In genomic region chr3:126033765-126034164, GRCh38 we compare ENCODE assay signal across 18 cellular contexts. TPM values are rescaled to one million over a fixed set of nuclear protein-coding genes. Genes with fewer than 3 reads are reported as not detected.
DNase-seq lines count a peak whose midpoint lies in the region; ATAC-seq and TF ChIP-seq lines count a peak whose summit lies in the region.
"Had no signal": no experiment of that assay in that cellular context is flagged by ENCODE, and none has a peak within 500 bp of the region (broad histone marks: within the 10 kb centered on the region; RNA-seq: fewer than 3 reads in every experiment).

No MANE protein-coding gene starts in this region.

- H3K4me1 Mint-ChIP-seq in CD4-positive, CD25-positive, alpha-beta regulatory T cell, result peaks cover 12 to 33% (median 28%) of the 10 kb centered on the region in 4 donors
- H3K4me1 Mint-ChIP-seq in progenitor cell of endocrine pancreas (ENCODE audit: low read depth), result no peaks in the 10 kb centered on the region
- peaks cover 17% of the 10 kb centered on the region for H3K4me1 Mint-ChIP-seq in T-helper 17 cell

- no peaks in the 10 kb centered on the region for H3K27me3 Mint-ChIP-seq in CD4-positive, CD25-positive, alpha-beta regulatory T cell
- no peaks in the 10 kb centered on the region for H3K27me3 Mint-ChIP-seq in progenitor cell of endocrine pancreas
- H3K27me3 Mint-ChIP-seq in T-helper 17 cell, result no peaks in the 10 kb centered on the region
- H3K27me3 Mint-ChIP-seq: CD4-positive, alpha-beta memory T cell had no signal

- CTCF ChIA-PET in HEK293 (lab: Yijun Ruan, JAX), result no interaction called here

- no peaks in the 10 kb centered on the region for H3K27me3 ChIP-seq in CD4-positive, CD25-positive, alpha-beta regulatory T cell (ENCODE audit: control insufficient read depth, insufficient read depth, low read length)
- H3K27me3 ChIP-seq: Peyer's patch, SJSA1 had no signal

- intact Hi-C loops in lower leg skin (cut with DNase I; ENCODE audit: low total_unique reads), result no loop called here

- TF ChIP-seq POLR2A in lower leg skin (IDR thresholded peaks at IDR 0.05), result no peak

- no peak for DNase-seq in CD4-positive, CD25-positive, alpha-beta regulatory T cell
- peak; percentile 4 to 43 for DNase-seq in lower leg skin (ENCODE audit: low spot score in 2 of 2)
- no peak for DNase-seq in progenitor cell of endocrine pancreas (ENCODE audit: low spot score, unreplicated experiment)
- DNase-seq in DMS 273 (lab: John Stamatoyannopoulos, UW; ENCODE audit: unreplicated experiment), result no peak
- DNase-seq in AG08396 (ENCODE audit: low spot score), result no peak
- no peak for DNase-seq in T-helper 17 cell
- DNase-seq: CD4-positive, alpha-beta memory T cell; Karpas-422; MV-4-11; NCI-H1105 treated with DMSO at 0.1 percent for 48 hours; NCI-H226; NCI-H524 treated with DMSO at 0.1 percent for 48 hours; NCI-H82 had no signal

- POLR2A ChIA-PET in HEK293 (lab: Yijun Ruan, JAX), result no interaction called here

- peaks cover 0 to 8% (median 4%) of the 10 kb centered on the region in 7 donors for H3K9me3 Mint-ChIP-seq in CD4-positive, CD25-positive, alpha-beta regulatory T cell
- peaks cover 15% of the 10 kb centered on the region for H3K9me3 Mint-ChIP-seq in progenitor cell of endocrine pancreas (ENCODE audit: low read depth)

- no peak overlapping the region for H3K4me3 Mint-ChIP-seq in CD4-positive, CD25-positive, alpha-beta regulatory T cell
- H3K4me3 Mint-ChIP-seq in progenitor cell of endocrine pancreas (ENCODE audit: low read depth) (no peak overlapping the region), T-helper 17 cell (no peak overlapping the region)
- H3K4me3 Mint-ChIP-seq: CD4-positive, alpha-beta memory T cell had no signal

- H3K27ac ChIP-seq in CD4-positive, CD25-positive, alpha-beta regulatory T cell (ENCODE audit: insufficient read depth, low read length, poor library complexity, severe bottlenecking), result peak overlapping the region; percentile 70
- no peak overlapping the region for H3K27ac ChIP-seq in HEK293 (ENCODE audit: extremely low read depth, low read depth, low read length)
- H3K27ac ChIP-seq: A549, Peyer's patch, SJSA1 had no signal

- peaks cover 12% of the 10 kb centered on the region for H3K36me3 ChIP-seq in CD4-positive, CD25-positive, alpha-beta regulatory T cell (ENCODE audit: control insufficient read depth, insufficient read depth, low read length)
- peaks cover 0 to 31% of the 10 kb centered on the region in 2 experiments; a peak in 1 of 3 replicates for H3K36me3 ChIP-seq in HEK293 (ENCODE audit: control insufficient read depth in 2 of 2, insufficient read depth in 1 of 2, low read length in 2 of 2)
- H3K36me3 ChIP-seq: SJSA1 had no signal

- H3K4me3 ChIP-seq in CD4-positive, CD25-positive, alpha-beta regulatory T cell (ENCODE audit: low read depth, low read length), result no peak overlapping the region
- H3K4me3 ChIP-seq in HEK293 (ENCODE audit: low read depth, low read length) (no peak overlapping the region), lower leg skin (ENCODE audit: low read depth, poor library complexity, severe bottlenecking) (no peak overlapping the region)
- H3K4me3 ChIP-seq: A549, Peyer's patch, SJSA1 had no signal

- ATAC-seq in CD4-positive, CD25-positive, alpha-beta regulatory T cell (ENCODE audit: low read depth in 2 of 2), result no peak
- ATAC-seq in T-helper 17 cell (no peak), HG03565 (IDR thresholded peaks at IDR 0.05; ENCODE audit: unreplicated experiment) (no peak)
- ATAC-seq: A549 had no signal

- no peak for TF ChIP-seq CTCF in HEK293 (tag by site-specific recombination; IDR thresholded peaks at IDR 0.05)
- TF ChIP-seq CTCF in lower leg skin (IDR thresholded peaks at IDR 0.05), result no peak
- no peak for TF ChIP-seq CTCF in progenitor cell of endocrine pancreas (IDR thresholded peaks at IDR 0.05; ENCODE audit: unreplicated experiment)

- peak overlapping the region; percentile 54 to 95 (median 95) for H3K27ac Mint-ChIP-seq in CD4-positive, CD25-positive, alpha-beta regulatory T cell
- H3K27ac Mint-ChIP-seq in progenitor cell of endocrine pancreas (peak overlapping the region; percentile 39), T-helper 17 cell (no peak overlapping the region)

- peaks cover 74% of the 10 kb centered on the region for H3K36me3 Mint-ChIP-seq in CD4-positive, CD25-positive, alpha-beta regulatory T cell
- peaks cover 34% of the 10 kb centered on the region for H3K36me3 Mint-ChIP-seq in progenitor cell of endocrine pancreas (ENCODE audit: insufficient read depth)
- H3K36me3 Mint-ChIP-seq in T-helper 17 cell (ENCODE audit: low read depth), result peaks cover 36% of the 10 kb centered on the region

- 91 to 94% methylated on average over 5 of the region's 5 CpGs for WGBS in lower leg skin, 2 donors

- peaks cover 22% of the 10 kb centered on the region for H3K4me1 ChIP-seq in CD4-positive, CD25-positive, alpha-beta regulatory T cell (ENCODE audit: control insufficient read depth, insufficient read depth, low read length, poor library complexity, severe bottlenecking)
- no peaks in the 10 kb centered on the region for H3K4me1 ChIP-seq in HEK293 (ENCODE audit: control insufficient read depth, insufficient read depth, low read length)
- H3K4me1 ChIP-seq: A549, Peyer's patch, SJSA1 had no signal

- peaks cover 0 to 3% of the 10 kb centered on the region in 2 experiments for H3K9me3 ChIP-seq in CD4-positive, CD25-positive, alpha-beta regulatory T cell (ENCODE audit: control insufficient read depth in 2 of 2, low read length in 2 of 2)
- H3K9me3 ChIP-seq in HEK293 (ENCODE audit: control insufficient read depth, insufficient read depth, low read depth, low read length) (no peaks in the 10 kb centered on the region), T-helper 17 cell (ENCODE audit: control insufficient read depth, low read length, poor library complexity, severe bottlenecking) (no peaks in the 10 kb centered on the region)
- H3K9me3 ChIP-seq: A549, Peyer's patch, SJSA1 had no signal

TF ChIP-seq in HEK293, 187 proteins besides CTCF, POLR2A, EP300 and RAD21:
- no peak for TF ChIP-seq ZNF292 (tag by site-specific recombination; IDR thresholded peaks at IDR 0.05; ENCODE audit: borderline replicate concordance, low read depth)
- TF ChIP-seq, protein P1, sequence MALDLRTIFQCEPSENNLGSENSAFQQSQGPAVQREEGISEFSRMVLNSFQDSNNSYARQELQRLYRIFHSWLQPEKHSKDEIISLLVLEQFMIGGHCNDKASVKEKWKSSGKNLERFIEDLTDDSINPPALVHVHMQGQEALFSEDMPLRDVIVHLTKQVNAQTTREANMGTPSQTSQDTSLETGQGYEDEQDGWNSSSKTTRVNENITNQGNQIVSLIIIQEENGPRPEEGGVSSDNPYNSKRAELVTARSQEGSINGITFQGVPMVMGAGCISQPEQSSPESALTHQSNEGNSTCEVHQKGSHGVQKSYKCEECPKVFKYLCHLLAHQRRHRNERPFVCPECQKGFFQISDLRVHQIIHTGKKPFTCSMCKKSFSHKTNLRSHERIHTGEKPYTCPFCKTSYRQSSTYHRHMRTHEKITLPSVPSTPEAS (tag by site-specific recombination; IDR thresholded peaks at IDR 0.05), result 0 out of 2 replicates have a peak, but pooled peaks have one; percentile 22

RNA-seq across cellular contexts. Expression of gene SLC41A3, which starts 50.2 kb away (rescaled TPM):
- total RNA-seq in CD4-positive, CD25-positive, alpha-beta regulatory T cell, result 40.3 TPM
- polyA plus RNA-seq in CD4-positive, CD25-positive, alpha-beta regulatory T cell, result 10 to 100 TPM; 31.2 to 51.3 (median 38.2) TPM
- 10 to 100 TPM; 31.6 to 41.1 (median 37.3) TPM for total RNA-seq in lower leg skin
- 51.1 and 62.4 TPM in 2 replicates for total RNA-seq in progenitor cell of endocrine pancreas
- total RNA-seq in T-helper 17 cell, result 10 to 100 TPM; 34.3 to 34.7 TPM

Comparison
In these comparisons a context has a peak if more than half of its experiments do, and no peak if none do; other contexts are left out.
1. DNase-seq: peak in lower leg skin (2 of 2); none in CD4-positive, CD25-positive, alpha-beta regulatory T cell (0 of 3), progenitor cell of endocrine pancreas (single experiment), DMS 273 (single experiment), AG08396 (single experiment) and T-helper 17 cell (0 of 3).